Comparison of ENCODE assay signal across 7 cellular contexts in the genomic region with DNA sequence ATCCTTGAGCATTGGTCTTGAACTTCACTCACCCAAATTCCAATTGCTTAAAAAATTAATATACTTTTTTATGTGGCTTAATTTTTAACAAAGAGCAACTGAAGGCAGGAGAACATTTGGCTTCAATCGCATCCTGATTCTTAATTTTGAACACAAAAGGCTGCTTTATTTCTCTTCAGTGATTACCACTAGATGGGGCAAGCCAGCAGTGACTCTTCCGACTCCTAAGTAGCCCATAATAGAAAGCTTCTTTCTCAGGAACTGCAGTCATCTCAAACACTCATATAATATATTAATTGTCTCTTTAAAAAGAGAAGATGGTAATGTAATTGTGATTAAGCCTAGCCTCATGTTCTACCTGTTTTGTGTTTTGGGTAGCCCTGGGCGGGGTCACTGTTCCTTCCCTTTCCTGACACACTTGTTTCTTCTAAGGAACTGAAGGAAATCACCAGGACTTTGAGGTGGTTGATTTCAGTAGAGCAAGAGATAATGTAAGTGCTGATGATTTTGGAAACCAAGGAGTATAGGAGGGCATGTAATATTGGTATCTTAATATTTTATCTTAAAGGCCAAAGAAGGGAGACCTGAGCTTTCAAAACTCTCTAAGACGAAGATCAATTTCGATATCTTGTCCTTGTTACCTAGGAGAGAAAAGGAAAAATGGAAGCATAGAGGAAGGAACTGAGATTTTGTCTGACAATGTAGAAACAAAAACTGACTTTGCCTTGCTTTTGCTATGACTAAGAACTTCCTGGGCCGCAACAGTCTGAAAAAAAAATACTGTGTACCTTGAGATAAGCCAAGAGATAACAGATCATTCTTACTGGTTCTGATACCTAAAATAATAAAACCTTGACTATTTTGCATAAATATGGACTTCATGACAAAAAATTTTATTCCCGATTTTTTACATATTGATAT.
A peak's percentile ranks its signal among the peaks of the same experiment; 100 is the strongest.
DNase-seq lines count a peak whose midpoint lies in the region; ATAC-seq, FAIRE-seq and TF ChIP-seq lines count a peak whose summit lies in the region.

No MANE protein-coding gene starts in this region.

- ATAC-seq in GM19438 (IDR thresholded peaks at IDR 0.05; ENCODE audit: low read depth, unreplicated experiment), result peak; percentile 75
- peak; percentile 78 for ATAC-seq in T-helper 17 cell

- peaks cover 18% of the 10 kb centered on the region for H3K4me1 Mint-ChIP-seq in T-helper 17 cell

- no peak overlapping the region for H3K27ac ChIP-seq in smooth muscle cell (ENCODE audit: low read depth)

- H3K4me1 ChIP-seq in smooth muscle cell (ENCODE audit: low read depth), result no peaks in the 10 kb centered on the region

- WGBS in smooth muscle cell (ENCODE audit: low lambda C conversion rate), result 67% methylated on average over 7 of the region's 7 CpGs

- H3K27me3 Mint-ChIP-seq in T-helper 17 cell, result peaks cover 1% of the 10 kb centered on the region

- no peaks in the 10 kb centered on the region for H3K36me3 Mint-ChIP-seq in T-helper 17 cell (ENCODE audit: low read depth)

- peak; percentile 51 for TF ChIP-seq CTCF in LNCaP clone FGC (IDR thresholded peaks at IDR 0.05; ENCODE audit: control insufficient read depth, extremely low read depth, insufficient read depth)
- TF ChIP-seq CTCF in smooth muscle cell (IDR thresholded peaks at IDR 0.05; ENCODE audit: borderline replicate concordance, insufficient read depth, poor library complexity, severe bottlenecking), result peak; percentile 52

- peak overlapping the region; percentile 86 for H3K27ac Mint-ChIP-seq in T-helper 17 cell

- H3K4me2 ChIP-seq in smooth muscle cell, result no peak overlapping the region

- peak; percentile 87 for FAIRE-seq in frontal cortex (lab: Jason Lieb, UNC)

- H2AFZ ChIP-seq in smooth muscle cell (ENCODE audit: low read depth), result no peak overlapping the region

- H3K9me3 ChIP-seq in T-helper 17 cell (ENCODE audit: control insufficient read depth, low read length, poor library complexity, severe bottlenecking) (no peaks in the 10 kb centered on the region), smooth muscle cell (replicated peaks; ENCODE audit: low read depth) (no peaks in the 10 kb centered on the region)

- H3K9ac ChIP-seq in smooth muscle cell (ENCODE audit: low read depth), result no peak overlapping the region

- no peaks in the 10 kb centered on the region for H3F3A ChIP-seq in smooth muscle cell (ENCODE audit: low read depth)

- peaks cover 10% of the 10 kb centered on the region for H3K27me3 ChIP-seq in smooth muscle cell (ENCODE audit: low read depth)

- H3K79me2 ChIP-seq in smooth muscle cell (ENCODE audit: low read depth), result no peaks in the 10 kb centered on the region

- peak overlapping the region; percentile 56 for H3K4me3 Mint-ChIP-seq in T-helper 17 cell

- no peaks in the 10 kb centered on the region for H3K36me3 ChIP-seq in smooth muscle cell (ENCODE audit: low read depth)

- peak; percentile 24 for DNase-seq in EH (ENCODE audit: low read depth)
- no peak for DNase-seq in LNCaP clone FGC (ENCODE audit: low read depth)
- no peak for DNase-seq in T-helper 17 cell
- peak in 1 of 2 donors; percentile 18 for DNase-seq in frontal cortex (ENCODE audit: low spot score in 2 of 2)
- DNase-seq in smooth muscle cell (lab: John Stamatoyannopoulos, UW; ENCODE audit: unreplicated experiment), result no peak
- no peak for DNase-seq in NK-92 treated with Interleukin-12 subunit alpha and Interleukin-12 subunit beta, amount 100 ng/mL, for 24 hours (lab: John Stamatoyannopoulos, UW)

- H3K4me3 ChIP-seq in LNCaP clone FGC (ENCODE audit: low read depth, low read length), result no peak overlapping the region
- H3K4me3 ChIP-seq in smooth muscle cell, result no peak overlapping the region

- no peaks in the 10 kb centered on the region for H4K20me1 ChIP-seq in smooth muscle cell (ENCODE audit: low read depth)
